Comparison of ENCODE assay signal across 9 cellular contexts in the genomic region with DNA sequence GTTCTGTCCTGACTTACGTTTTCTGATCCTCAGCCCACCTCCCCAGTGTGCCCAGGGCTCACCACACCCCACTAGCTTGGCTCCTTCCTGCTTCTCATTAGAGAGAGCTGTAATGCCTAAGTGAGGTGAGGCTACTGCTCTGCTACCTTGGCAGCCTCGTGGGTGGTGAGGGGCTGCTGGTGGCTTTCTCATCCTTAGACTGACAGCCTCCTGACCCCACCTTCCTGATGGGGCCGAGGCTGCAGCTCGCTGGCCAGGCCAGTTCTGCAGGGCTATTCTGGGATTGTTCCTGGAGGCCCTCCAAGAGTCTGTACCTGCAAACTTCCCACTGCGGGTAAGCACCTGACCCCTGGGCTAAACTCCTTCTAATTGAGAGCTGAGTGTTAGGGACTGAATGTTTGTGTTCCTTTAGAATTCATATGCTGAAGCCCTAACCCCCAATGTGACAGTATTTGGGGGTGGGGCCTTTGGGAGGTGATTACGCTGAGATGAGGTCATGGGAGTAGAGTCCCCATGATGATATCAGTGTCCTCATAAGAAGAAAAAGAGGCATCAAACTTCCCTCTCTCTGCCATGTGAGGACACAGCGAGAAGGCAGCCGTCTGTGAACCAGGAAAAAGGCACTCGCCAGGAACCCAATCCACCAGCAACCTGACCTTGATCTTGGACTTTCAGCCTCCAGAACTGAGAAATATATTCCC. TPM values are rescaled to one million over a fixed set of nuclear protein-coding genes. Genes with fewer than 3 reads are reported as not detected.
A peak's percentile ranks its signal among the peaks of the same experiment; 100 is the strongest.
DNase-seq lines count a peak whose midpoint lies in the region; ATAC-seq, FAIRE-seq and TF ChIP-seq lines count a peak whose summit lies in the region.
"Had no signal": no experiment of that assay in that cellular context is flagged by ENCODE, and none has a peak within 500 bp of the region (broad histone marks: within the 10 kb centered on the region; RNA-seq: fewer than 3 reads in every experiment).

No MANE protein-coding gene starts in this region.

- H3K9me3 ChIP-seq in GM12878 (replicated peaks; ENCODE audit: control insufficient read depth, insufficient read depth, low read length): no peaks in the 10 kb centered on the region
- no peaks in the 10 kb centered on the region for H3K9me3 ChIP-seq in trophoblast cell (ENCODE audit: insufficient read depth, low read depth, low read length)
- H3K9me3 ChIP-seq in ascending aorta: no peaks in the 10 kb centered on the region

- H2AFZ ChIP-seq in GM12878 (ENCODE audit: control insufficient read depth, low read depth, low read length) (peak overlapping the region; percentile 75), trophoblast cell (ENCODE audit: insufficient read depth, low read length, poor library complexity) (no peak overlapping the region)

- H3K36me3 Mint-ChIP-seq in progenitor cell of endocrine pancreas (ENCODE audit: insufficient read depth): no peaks in the 10 kb centered on the region

- no peak overlapping the region for H3K4ac ChIP-seq in trophoblast cell (ENCODE audit: low read depth, low read length)

- H3K4me3 Mint-ChIP-seq in progenitor cell of endocrine pancreas (ENCODE audit: low read depth): no peak overlapping the region

- BruUV-seq in GM12878 (replicated peaks; lab: Mats Ljungman, UMichigan): no TSS peak

- no peak overlapping the region for H2BK5ac ChIP-seq in trophoblast cell (ENCODE audit: low read depth, low read length, poor library complexity)

- no peak for TF ChIP-seq POLR2A in GM12878 (IDR thresholded peaks at IDR 0.05; ENCODE audit: low read depth, low read length)

- H3K27ac Mint-ChIP-seq in progenitor cell of endocrine pancreas: no peak overlapping the region

- SMC1A ChIA-PET in GM12878 (lab: Charles Lee; ENCODE audit: uncharacterized antibody, unreplicated experiment): interaction anchor here (1.0 to 1.5 kb wide), 5 partner anchors 20 to 341 kb away, joined by 3 to 16 read pairs (median 3); no protein-coding TSS in a partner anchor

- FAIRE-seq in GM12878 (lab: Jason Lieb, UNC): no peak

- no peak overlapping the region for H3K18ac ChIP-seq in trophoblast cell (ENCODE audit: low read length)

- CTCF ChIA-PET in GM12878 (lab: Yijun Ruan, JAX): interaction anchor here (0.9 to 6.5 kb wide), 4 partner anchors 19 to 341 kb away, joined by 3 to 46 read pairs (median 8); no protein-coding TSS in a partner anchor

- no peaks in the 10 kb centered on the region for H3K79me2 ChIP-seq in GM12878 (ENCODE audit: control insufficient read depth, insufficient read depth, low read length)
- no peaks in the 10 kb centered on the region for H3K79me2 ChIP-seq in trophoblast cell (ENCODE audit: control insufficient read depth, insufficient read depth, low read length, poor library complexity)

- H3K36me3 ChIP-seq in GM12878 (ENCODE audit: control insufficient read depth in 2 of 2, insufficient read depth in 2 of 2, low read length in 1 of 2) (no peaks in the 10 kb centered on the region), trophoblast cell (ENCODE audit: control insufficient read depth in 1 of 2, insufficient read depth in 2 of 2, low read length in 2 of 2) (no peaks in the 10 kb centered on the region), ascending aorta (no peaks in the 10 kb centered on the region)

- peak overlapping the region; percentile 79; the same call in 1 of the 2 replicates for H3K4me2 ChIP-seq in GM12878 (ENCODE audit: control insufficient read depth, insufficient read depth)
- H3K4me2 ChIP-seq in trophoblast cell (ENCODE audit: low read length): peak overlapping the region; percentile 26

- H3K4me1 ChIP-seq in GM12878 (ENCODE audit: control insufficient read depth, insufficient read depth, low read length): peaks cover 13% of the 10 kb centered on the region
- peaks cover 6 to 8% of the 10 kb centered on the region in 2 experiments for H3K4me1 ChIP-seq in trophoblast cell (ENCODE audit: control insufficient read depth in 1 of 2, insufficient read depth in 2 of 2, low read length in 2 of 2)
- H3K4me1 ChIP-seq in ascending aorta: no peaks in the 10 kb centered on the region

- H3K9ac ChIP-seq in GM12878 (ENCODE audit: control insufficient read depth, insufficient read depth, low read length) (peak overlapping the region; percentile 3; the same call in 1 of the 2 replicates), trophoblast cell (ENCODE audit: low read length) (no peak overlapping the region)

- no peak overlapping the region for H2AK5ac ChIP-seq in trophoblast cell (ENCODE audit: low read length)

- H2BK12ac ChIP-seq in trophoblast cell (ENCODE audit: low read length): no peak overlapping the region

- no peak overlapping the region for H3K4me3 ChIP-seq in GM12878
- no peak overlapping the region for H3K4me3 ChIP-seq in trophoblast cell (ENCODE audit: low read depth, low read length)
- H3K4me3 ChIP-seq in ascending aorta: no peak overlapping the region

- intact Hi-C loops in GM12878 (cut with micrococcal nuclease; ENCODE audit: unreplicated experiment) (no loop called here), ascending aorta (cut with DNase I) (no loop called here)

- no peak overlapping the region for H3K23ac ChIP-seq in trophoblast cell (ENCODE audit: low read length)

- H3K27me3 ChIP-seq in GM12878 (replicated peaks in 1 of 2; ENCODE audit: control insufficient read depth in 2 of 2, insufficient read depth in 2 of 2, low read length in 1 of 2) (no peaks in the 10 kb centered on the region), trophoblast cell (ENCODE audit: insufficient read depth, low read length) (no peaks in the 10 kb centered on the region), ascending aorta (no peaks in the 10 kb centered on the region)

- WGBS in GM12878 (ENCODE audit: insufficient coverage, insufficient replicate concordance, low lambda C conversion rate, missing lambda C conversion rate): 48% methylated on average over 9 of the region's 9 CpGs
- no CpG with 5 or more reads among the region's 9 CpGs for WGBS in trophoblast cell (ENCODE audit: extremely low coverage, insufficient coverage, insufficient read length)

- no peak overlapping the region for H2BK120ac ChIP-seq in trophoblast cell (ENCODE audit: insufficient read depth, low read length, poor library complexity)

- no peak overlapping the region for H4K12ac ChIP-seq in trophoblast cell (ENCODE audit: low read depth, low read length)

- no peak overlapping the region for H4K8ac ChIP-seq in trophoblast cell (ENCODE audit: low read depth, low read length)

- H3K14ac ChIP-seq in trophoblast cell (ENCODE audit: low read length): no peak overlapping the region

- no peak for TF ChIP-seq EP300 in GM12878 (IDR thresholded peaks at IDR 0.05; ENCODE audit: borderline replicate concordance in 1 of 2, control insufficient read depth in 1 of 2, low read depth in 2 of 2, low read length in 2 of 2)

- H4K91ac ChIP-seq in trophoblast cell (ENCODE audit: low read depth, low read length): no peak overlapping the region

- no peak for TF ChIP-seq RAD21 in GM12878 (IDR thresholded peaks at IDR 0.05; ENCODE audit: insufficient read depth, low read depth, low read length)

- ATAC-seq in GM18519 (IDR thresholded peaks at IDR 0.05; ENCODE audit: low FRiP score, unreplicated experiment) (peak; percentile 26), HG02763 (IDR thresholded peaks at IDR 0.05; ENCODE audit: unreplicated experiment) (peak; percentile 11), GM12878 (peak; percentile 63), HG02884 (IDR thresholded peaks at IDR 0.05; ENCODE audit: unreplicated experiment) (no peak)

- H3K79me1 ChIP-seq in trophoblast cell (ENCODE audit: low read length): no peaks in the 10 kb centered on the region

- RAD21 ChIA-PET in GM12878 (lab: Charles Lee; ENCODE audit: unreplicated experiment): interaction anchor here (0.6 to 1.3 kb wide), 9 partner anchors 19 to 464 kb away, joined by 3 to 11 read pairs (median 3); no protein-coding TSS in a partner anchor

- H3K27me3 Mint-ChIP-seq in progenitor cell of endocrine pancreas: peaks cover 4% of the 10 kb centered on the region

- no peaks in the 10 kb centered on the region for H4K20me1 ChIP-seq in GM12878 (ENCODE audit: control insufficient read depth, insufficient read depth)

- H3K27ac ChIP-seq in GM12878 (ENCODE audit: control insufficient read depth, insufficient read depth): peak overlapping the region; percentile 58; the same call in 1 of the 2 replicates
- no peak overlapping the region for H3K27ac ChIP-seq in trophoblast cell (ENCODE audit: low read depth, low read length)
- no peak overlapping the region for H3K27ac ChIP-seq in ascending aorta
- H3K27ac ChIP-seq: HL-60 had no signal

- H3K4me1 Mint-ChIP-seq in progenitor cell of endocrine pancreas (ENCODE audit: low read depth): peaks cover 7% of the 10 kb centered on the region

- POLR2A ChIA-PET in GM12878 (lab: Charles Lee): interaction anchor here (0.6 to 1.2 kb wide), 6 partner anchors 19 to 101 kb away, joined by 3 to 6 read pairs (median 3); no protein-coding TSS in a partner anchor

- TF ChIP-seq CTCF in GM12878 (IDR thresholded peaks at IDR 0.05 in 2 of 3, conservative IDR thresholded peaks at IDR 0.05 in 1 of 3; ENCODE audit: control insufficient read depth in 2 of 3, extremely low read depth in 1 of 3, insufficient read depth in 1 of 3, low read depth in 3 of 3, low read length in 3 of 3) (no peak), ascending aorta (IDR thresholded peaks at IDR 0.05) (no peak), progenitor cell of endocrine pancreas (IDR thresholded peaks at IDR 0.05; ENCODE audit: unreplicated experiment) (no peak)

- DNase-seq in GM12878 (ENCODE audit: low read depth, low spot score) (no peak), trophoblast cell (no peak), ascending aorta (ENCODE audit: low spot score in 2 of 2) (no peak), progenitor cell of endocrine pancreas (ENCODE audit: low spot score, unreplicated experiment) (no peak), NOMO-1 treated with dmso at 0.1 percent for 144 hours (lab: John Stamatoyannopoulos, UW; ENCODE audit: unreplicated experiment) (no peak)

- in situ Hi-C loops in GM12878 (cut with MboI): no loop called here

- H3K9me3 Mint-ChIP-seq in progenitor cell of endocrine pancreas (ENCODE audit: low read depth): no peaks in the 10 kb centered on the region

RNA-seq across cellular contexts. Expression of a gene that starts 38.1 kb away (rescaled TPM):
- 241 and 274 TPM in 2 replicates for total RNA-seq in GM12878 (2013; cell fraction: nucleolus; rRNA removed)
- total RNA-seq in GM12878 (2014; rRNA removed) (13.8 and 16.3 TPM in 2 replicates), GM12878 (2014; rRNA removed; fragmentation: Illumina TruSeq; extraction: Trizol) (6.4 TPM in 2 replicates), GM12878 (2021) (48.6 and 55.2 TPM in 2 replicates), ascending aorta (148 TPM), progenitor cell of endocrine pancreas (33.2 and 34.2 TPM in 2 replicates)
- 8.1 TPM for polyA plus RNA-seq in GM12878 (2011; ENCODE audit: low read depth)
- polyA plus RNA-seq in GM12878 (2011; rRNA removed) (4.2 and 6.7 TPM in 2 replicates), GM12878 (2014; fragmentation: Illumina TruSeq; extraction: Trizol) (10.2 and 15.1 TPM in 2 replicates), GM12878 (2014; fragmentation: Nextera tagmentation; extraction: Ambion mirVana) (1 to 10 TPM in 1 of 2 experiments, under 1 TPM in 1; 0.92 to 2.0 TPM), GM12878 (2014; rRNA removed) (17.9 and 23.3 TPM in 2 replicates), GM12878 (2016; fragmentation: Nextera tagmentation; extraction: Ambion mirVana) (1 to 10 TPM; 8.1 to 9.0 TPM)
- 6.3 and 8.5 TPM in 2 replicates for polyA plus RNA-seq in GM12878 (2011; cell fraction: cytosol; rRNA removed)
- polyA plus RNA-seq in GM12878 (2011; cell fraction: nucleus; rRNA removed): 45.6 and 48.9 TPM in 2 replicates
- 17.9 and 26.7 TPM in 2 replicates for polyA plus RNA-seq in GM12878 (2012)
- 14.2 and 22.2 TPM in 2 replicates for polyA minus RNA-seq in GM12878 (2011; rRNA and poly(A)+ RNA removed)
- polyA minus RNA-seq in GM12878 (2011; cell fraction: cytosol; rRNA and poly(A)+ RNA removed): 11.4 and 16.2 TPM in 2 replicates
- 53.2 and 58.7 TPM in 2 replicates for polyA minus RNA-seq in GM12878 (2011; cell fraction: nucleus; rRNA and poly(A)+ RNA removed)
- polyA plus RNA-seq in trophoblast cell (2013): 28.1 and 28.5 TPM in 2 replicates
